In genomic region chr5:34666392-34667080, GRCh38 we compare ENCODE assay signal across 20 cellular contexts. TPM values are rescaled to one million over a fixed set of nuclear protein-coding genes. Genes with fewer than 3 reads are reported as not detected.
DNase-seq lines count a peak whose midpoint lies in the region; FAIRE-seq and TF ChIP-seq lines count a peak whose summit lies in the region.
"Had no signal": no experiment of that assay in that cellular context is flagged by ENCODE, and none has a peak within 500 bp of the region (broad histone marks: within the 10 kb centered on the region; RNA-seq: fewer than 3 reads in every experiment).

No MANE protein-coding gene starts in this region.

- H3K36me3 ChIP-seq in ACC112 (ENCODE audit: insufficient read depth, low read length) (peaks cover 25% of the 10 kb centered on the region), H1 (ENCODE audit: control insufficient read depth in 2 of 4, insufficient read depth in 4 of 4, low read length in 3 of 4) (peaks cover 0 to 14% (median 3%) of the 10 kb centered on the region in 4 experiments; a peak in 4 of 8 replicates), neural progenitor cell (no peaks in the 10 kb centered on the region)

- CTCF ChIA-PET in H1 (lab: Charles Lee; ENCODE audit: partially characterized antibody): no interaction called here

- no peak overlapping the region for H3K18ac ChIP-seq in H1 (ENCODE audit: extremely low read depth, low read length)

- H3K27ac ChIP-seq in ACC112 (ENCODE audit: low read depth, low read length) (peak overlapping the region; percentile 33; the same call in 1 of the 2 replicates), H1 (ENCODE audit: low read depth, low read length) (no peak overlapping the region), neural progenitor cell (no peak overlapping the region)
- H3K27ac ChIP-seq: C4-2B, HL-60, SK-N-MC had no signal

- H3K4ac ChIP-seq in H1 (replicated peaks; ENCODE audit: insufficient read length, low read depth, low read length): no peak overlapping the region

- peaks cover 16% of the 10 kb centered on the region for H3K36me3 Mint-ChIP-seq in neural progenitor cell

- H3K4me3 Mint-ChIP-seq in neural progenitor cell: peak overlapping the region; percentile 11

- TF ChIP-seq RAD21 in H1 (IDR thresholded peaks at IDR 0.05 in 1 of 2, conservative IDR thresholded peaks at IDR 0.05 in 1 of 2; ENCODE audit: low read depth in 2 of 2, low read length in 2 of 2): no peak

- TF ChIP-seq CTCF in H1 (IDR thresholded peaks at IDR 0.05; ENCODE audit: control extremely low read depth in 1 of 3, insufficient read depth in 1 of 3, low read depth in 1 of 3, low read length in 3 of 3): no peak
- TF ChIP-seq CTCF in neural progenitor cell (IDR thresholded peaks at IDR 0.05): no peak
- no peak for TF ChIP-seq CTCF in foreskin fibroblast (IDR thresholded peaks at IDR 0.05; ENCODE audit: low read depth, low read length)

- POLR2A ChIA-PET in H1 (lab: Charles Lee; ENCODE audit: partially characterized antibody): interaction anchor here (1.3 to 3.4 kb wide), 4 partner anchors 9 to 52 kb away, joined by 3 to 11 read pairs (median 3); partner anchors contain the start of gene RAI14

- H2BK120ac ChIP-seq in H1 (replicated peaks; ENCODE audit: low read depth, low read length): no peak overlapping the region

- H3K4me1 Mint-ChIP-seq in neural progenitor cell: peaks cover 18% of the 10 kb centered on the region

- peaks cover 97% of the 10 kb centered on the region for H3K79me2 ChIP-seq in ACC112 (ENCODE audit: control insufficient read depth, insufficient read depth, low read length, unreplicated experiment)
- peaks cover 57 to 98% of the 10 kb centered on the region in 2 experiments for H3K79me2 ChIP-seq in H1 (ENCODE audit: control insufficient read depth in 1 of 2, insufficient read depth in 2 of 2, low read length in 2 of 2)
- H3K79me2 ChIP-seq in neural progenitor cell (ENCODE audit: low read depth): peaks cover 98% of the 10 kb centered on the region

- no peak overlapping the region for H3K9ac ChIP-seq in H1 (replicated peaks in 1 of 4; ENCODE audit: extremely low read depth in 1 of 4, low read depth in 3 of 4, low read length in 3 of 4)
- H3K9ac ChIP-seq in neural progenitor cell: no peak overlapping the region

- no peak for TF ChIP-seq EP300 in H1 (IDR thresholded peaks at IDR 0.05; ENCODE audit: borderline replicate concordance in 1 of 2, low read depth in 2 of 2, low read length in 2 of 2)

- H3K56ac ChIP-seq in H1 (replicated peaks; ENCODE audit: insufficient read length, low read depth, low read length): no peak overlapping the region

- H3K23ac ChIP-seq in H1 (ENCODE audit: insufficient read length): no peak overlapping the region

- H3K27ac Mint-ChIP-seq in neural progenitor cell: no peak overlapping the region

- H2BK15ac ChIP-seq in H1 (ENCODE audit: low read length): no peak overlapping the region

- H2BK12ac ChIP-seq in H1 (ENCODE audit: low read depth, low read length): peak overlapping the region; percentile 51; the same call in 1 of the 2 replicates

- H4K91ac ChIP-seq in H1 (replicated peaks; ENCODE audit: insufficient read length, low read length): no peak overlapping the region

- H3F3A ChIP-seq in neural progenitor cell (ENCODE audit: low read depth): no peaks in the 10 kb centered on the region

- H3K4me1 ChIP-seq in ACC112 (ENCODE audit: control insufficient read depth, insufficient read depth, low read length, unreplicated experiment): peaks cover 19% of the 10 kb centered on the region
- H3K4me1 ChIP-seq in H1 (replicated peaks in 1 of 4; ENCODE audit: control insufficient read depth in 3 of 4, insufficient read depth in 4 of 4, low read length in 3 of 4): peaks cover 0 to 16% (median 14%) of the 10 kb centered on the region in 4 experiments
- H3K4me1 ChIP-seq in neural progenitor cell: peaks cover 26% of the 10 kb centered on the region

- H4K5ac ChIP-seq in H1 (ENCODE audit: insufficient read length, low read depth, low read length): no peak overlapping the region

- no peak overlapping the region for H3K14ac ChIP-seq in H1 (ENCODE audit: insufficient read length)

- DNase-seq in NCI-H82 treated with DMSO at 0.1 percent for 48 hours (lab: John Stamatoyannopoulos, UW; ENCODE audit: unreplicated experiment) (peak; percentile 69), H1 (ENCODE audit: low read depth in 1 of 2, low spot score in 2 of 2) (no peak), neural progenitor cell (ENCODE audit: low spot score) (no peak), NCI-H1417 treated with DMSO at 0.1 percent for 48 hours (lab: John Stamatoyannopoulos, UW) (no peak), RCC 7860 (ENCODE audit: low spot score) (no peak), foreskin fibroblast (no peak), NCI-H69 (lab: John Stamatoyannopoulos, UW) (no peak)
- DNase-seq: DND-41, GDM1, H7, NCI-H1105 treated with DMSO at 0.1 percent for 48 hours, NCI-H187, NCI-H2171 had no signal

- TF ChIP-seq POLR2A in H1 (IDR thresholded peaks at IDR 0.05; ENCODE audit: control extremely low read depth in 1 of 2, low read depth in 2 of 2, low read length in 2 of 2): no peak

- peaks cover 2% of the 10 kb centered on the region for H3K9me3 Mint-ChIP-seq in neural progenitor cell

- H2AFZ ChIP-seq in ACC112 (ENCODE audit: low read length, unreplicated experiment): no peak overlapping the region
- no peak overlapping the region for H2AFZ ChIP-seq in H1 (ENCODE audit: low read length)
- no peak overlapping the region for H2AFZ ChIP-seq in neural progenitor cell (replicated peaks)

- peak overlapping the region; percentile 42; the same call in 1 of the 2 replicates for H2AK5ac ChIP-seq in H1 (ENCODE audit: low read depth, low read length)

- 92% methylated on average over 8 of the region's 8 CpGs; no CpG with 5 or more reads in 1 of the 2 experiments for WGBS in H1 (ENCODE audit: extremely low coverage in 1 of 2, insufficient coverage in 1 of 2, insufficient read length in 1 of 2, insufficient replicate concordance in 2 of 2, low coverage in 1 of 2, low lambda C conversion rate in 2 of 2, missing lambda C conversion rate in 1 of 2), 2 experiments

- no peak overlapping the region for H2BK20ac ChIP-seq in H1 (ENCODE audit: low read length)

- FAIRE-seq in H1 (lab: Jason Lieb, UNC): no peak
- FAIRE-seq in RCC 7860 (lab: Jason Lieb, UNC): no peak
- FAIRE-seq: A204.1, GM12891, HTR-8/SVneo had no signal

- H2BK5ac ChIP-seq in H1 (ENCODE audit: low read depth, low read length): peak overlapping the region; percentile 47; the same call in 1 of the 2 replicates

- H3K4me3 ChIP-seq in ACC112 (ENCODE audit: low read depth, low read length) (no peak overlapping the region), H1 (ENCODE audit: extremely low read depth in 1 of 4, insufficient read depth in 2 of 4, low read depth in 3 of 4, low read length in 4 of 4) (no peak overlapping the region), neural progenitor cell (no peak overlapping the region), foreskin fibroblast (ENCODE audit: low read depth in 1 of 2, low read length in 2 of 2) (no peak overlapping the region)
- H3K4me3 ChIP-seq: SK-N-MC had no signal

- H3K27me3 Mint-ChIP-seq in neural progenitor cell (ENCODE audit: insufficient read depth, low read depth): no peaks in the 10 kb centered on the region

- no peaks in the 10 kb centered on the region for H3K27me3 ChIP-seq in ACC112 (ENCODE audit: insufficient read depth, low read length)
- H3K27me3 ChIP-seq in H1 (replicated peaks in 1 of 4; ENCODE audit: control insufficient read depth in 3 of 4, extremely low read depth in 1 of 4, insufficient read depth in 3 of 4, low read length in 3 of 4): no peaks in the 10 kb centered on the region
- H3K27me3 ChIP-seq in neural progenitor cell: no peaks in the 10 kb centered on the region

- H3K9me3 ChIP-seq in H1 (ENCODE audit: insufficient read depth in 2 of 2, low read depth in 1 of 2, low read length in 1 of 2) (no peaks in the 10 kb centered on the region), neural progenitor cell (ENCODE audit: low read depth) (no peaks in the 10 kb centered on the region)

- no peak overlapping the region for H4K8ac ChIP-seq in H1 (ENCODE audit: extremely low read depth, insufficient read depth, low read length)

- peaks cover 7% of the 10 kb centered on the region for H3K79me1 ChIP-seq in H1 (ENCODE audit: low read depth, low read length)

- no peaks in the 10 kb centered on the region for H3K23me2 ChIP-seq in H1 (ENCODE audit: low read depth, low read length)

- H3K4me2 ChIP-seq in H1 (ENCODE audit: insufficient read depth in 1 of 2, low read depth in 2 of 2, low read length in 2 of 2) (no peak overlapping the region), neural progenitor cell (no peak overlapping the region)

- H4K20me1 ChIP-seq in H1 (replicated peaks in 1 of 2; ENCODE audit: control insufficient read depth in 1 of 2, insufficient read depth in 2 of 2, low read length in 2 of 2) (peaks cover 25 to 28% of the 10 kb centered on the region in 2 experiments), neural progenitor cell (ENCODE audit: low read depth) (peaks cover 38% of the 10 kb centered on the region)

TF ChIP-seq in H1, 55 proteins besides CTCF, POLR2A, EP300 and RAD21:
- no peak for TF ChIP-seq SIRT6 (IDR thresholded peaks at IDR 0.05; ENCODE audit: low read length)
- no peak for TF ChIP-seq ATF3 (IDR thresholded peaks at IDR 0.05; ENCODE audit: insufficient read depth, low read depth, low read length)
- TF ChIP-seq KDM1A (IDR thresholded peaks at IDR 0.05; ENCODE audit: borderline replicate concordance, low read length): no peak
- no peak for TF ChIP-seq MAFK (IDR thresholded peaks at IDR 0.05; ENCODE audit: low read depth, low read length)

RNA-seq across cellular contexts. Expression of gene RAI14, which starts 10.4 kb away (rescaled TPM):
- total RNA-seq in H1 (2021; fragmentation: NEBNext Ultra II Directional; extraction: Animal tissue kit (Norgen Biotek cat#: 25700)): 210 and 216 TPM in 2 replicates
- 48.4 and 54.7 TPM in 2 replicates for polyA plus RNA-seq in H1 (2011; rRNA removed)
- polyA plus RNA-seq in H1 (2011; cell fraction: cytosol; rRNA removed): 85.7 TPM
- polyA plus RNA-seq in H1 (2011; cell fraction: nucleus; rRNA removed): 309 TPM
- polyA plus RNA-seq in H1 (2012, experiment 1 of 2): 92.2 to 129 TPM (median 115 TPM) in 4 replicates
- polyA plus RNA-seq in H1 (2012, experiment 2 of 2): 5.2 TPM
- polyA plus RNA-seq in H1 (2013, experiment 1 of 2): 122 TPM
- polyA plus RNA-seq in H1 (2013, experiment 2 of 2): 118 TPM
- polyA minus RNA-seq in H1 (2011; rRNA and poly(A)+ RNA removed): 477 and 553 TPM in 2 replicates
- 88.9 TPM for polyA minus RNA-seq in H1 (2011; cell fraction: cytosol; rRNA and poly(A)+ RNA removed)
- 219 TPM for polyA minus RNA-seq in H1 (2011; cell fraction: nucleus; rRNA and poly(A)+ RNA removed)
- total RNA-seq in neural progenitor cell (ENCODE audit: low replicate concordance): 47.9 and 54.6 TPM in 2 replicates
